In genomic region chr13:100149389-100149788, GRCh38 we compare ENCODE assay signal across 1 cellular context.
TF ChIP-seq lines count a peak whose summit lies in the region.

No MANE protein-coding gene starts in this region.

TF ChIP-seq in WTC11, 78 proteins besides CTCF, POLR2A, EP300 and RAD21 (continued from another document):
- TF ChIP-seq ZNF532 (CRISPR knock-in tag; IDR thresholded peaks at IDR 0.05; ENCODE audit: borderline replicate concordance), result no peak
- TF ChIP-seq ESRRA (CRISPR knock-in tag; IDR thresholded peaks at IDR 0.05; ENCODE audit: borderline replicate concordance), result no peak
- no peak for TF ChIP-seq SMAD4 (CRISPR knock-in tag; IDR thresholded peaks at IDR 0.05)
